In the genomic region with DNA sequence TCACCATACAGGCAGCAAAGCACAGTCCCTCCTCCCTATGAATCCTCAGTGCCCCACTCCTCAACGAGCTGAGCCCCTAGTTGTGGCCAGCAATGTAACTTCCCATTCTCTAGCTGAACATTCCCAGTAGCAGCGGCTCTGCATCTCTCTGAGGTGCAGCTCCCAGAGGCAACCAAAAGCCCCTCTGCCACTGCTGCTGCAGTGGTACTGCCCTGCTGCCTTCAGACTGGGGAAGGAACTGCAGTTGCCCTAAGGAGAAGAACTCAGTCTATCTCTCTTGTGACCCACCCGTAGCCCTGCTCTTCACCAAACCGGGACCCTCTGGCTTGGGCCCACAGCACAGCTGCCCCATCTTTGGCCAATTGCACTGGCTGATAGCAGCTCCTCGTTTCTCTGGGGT, we compare ENCODE assay signal across 30 cellular contexts. TPM values are rescaled to one million over a fixed set of nuclear protein-coding genes. Genes with fewer than 3 reads are reported as not detected.
"Had no signal": no experiment of that assay in that cellular context is flagged by ENCODE, and none has a peak within 500 bp of the region (broad histone marks: within the 10 kb centered on the region; RNA-seq: fewer than 3 reads in every experiment).

No MANE protein-coding gene starts in this region.

- H3K4me2 ChIP-seq: KMS-11, SK-N-SH had no signal

- H3K9me3 ChIP-seq: ascending aorta, body of pancreas, SJCRH30, SK-N-SH had no signal

- H3K4me1 ChIP-seq: ascending aorta, body of pancreas, SJCRH30 had no signal

- H3K4me3 ChIP-seq: ascending aorta, body of pancreas, SJCRH30 had no signal

- ATAC-seq: activated naive CD4-positive, alpha-beta T cell treated with anti-CD3 and anti-CD28 coated beads, Interleukin-2, amount 50 U/mL, for 72 hours; activated naive CD8-positive, alpha-beta T cell treated with anti-CD3 and anti-CD28 coated beads, Interleukin-2, amount 50 U/mL, for 24 hours; activated T-cell treated with anti-CD3 and anti-CD28 coated beads, Interleukin-2, amount 50 U/mL, for 4 hours; body of pancreas; Panc1; Right ventricle myocardium inferior had no signal

- DNase-seq: activated CD4-positive, alpha-beta T cell treated with anti-CD3 and anti-CD28 coated beads for 48 hours; activated CD4-positive, alpha-beta T cell treated with anti-CD3 and anti-CD28 coated beads, Interleukin-2, amount 50 U/mL, for 48 hours; activated CD4-positive, CD25-positive, alpha-beta regulatory T cell treated with anti-CD3 and anti-CD28 coated beads, Interleukin-2, amount 50 U/mL, for 72 hours; activated CD8-positive, alpha-beta memory T cell treated with anti-CD3 and anti-CD28 coated beads for 24 hours; activated effector memory CD4-positive, alpha-beta T cell treated with anti-CD3 and anti-CD28 coated beads, Interleukin-2, amount 50 U/mL, for 16 hours; activated naive CD4-positive, alpha-beta T cell treated with Interleukin-2 at 50 U/mL for 16 hours; activated naive CD8-positive, alpha-beta T cell treated with anti-CD3 and anti-CD28 coated beads, Interleukin-2, amount 50 U/mL, for 24 hours; activated T-cell treated with anti-CD3 and anti-CD28 coated beads, Interleukin-2, amount 50 U/mL, for 4 hours; amniotic stem cell; body of pancreas; MM.1S; NCI-H1105; NCI-H1436; NCI-H1694 treated with DMSO at 0.1 percent for 48 hours; NCI-H2029 treated with DMSO at 0.1 percent for 48 hours; NCI-H345; NCI-H510A treated with DMSO at 0.1 percent for 48 hours; NCI-H69; NK-92 treated with Interleukin-12 subunit alpha and Interleukin-12 subunit beta, amount 100 ng/mL, for 24 hours; OCI-M1; RPMI8226; SJCRH30; SK-N-SH; T-helper 1 cell had no signal

- FAIRE-seq: bronchial epithelial cell had no signal

- H3K4me3 Mint-ChIP-seq: activated naive CD8-positive, alpha-beta T cell treated with anti-CD3 and anti-CD28 coated beads, Interleukin-2, amount 50 U/mL, for 24 hours; activated T-cell treated with anti-CD3 and anti-CD28 coated beads, Interleukin-2, amount 50 U/mL, for 4 hours had no signal

- H3K27ac Mint-ChIP-seq: activated naive CD4-positive, alpha-beta T cell treated with anti-CD3 and anti-CD28 coated beads, Interleukin-2, amount 50 U/mL, for 72 hours; activated naive CD8-positive, alpha-beta T cell treated with anti-CD3 and anti-CD28 coated beads, Interleukin-2, amount 50 U/mL, for 24 hours had no signal

- H3K9ac ChIP-seq: KMS-11, SK-N-SH had no signal

- H3K27me3 ChIP-seq: ascending aorta, body of pancreas, SJCRH30 had no signal

- H3K36me3 ChIP-seq: ascending aorta, SJCRH30 had no signal

- H3K27ac ChIP-seq: ascending aorta, body of pancreas, KMS-11, SJCRH30 had no signal

RNA-seq across cellular contexts. Expression of a gene that starts 31.6 kb away (rescaled TPM):
- total RNA-seq: bronchial epithelial cell, SJCRH30 had no signal
- polyA plus RNA-seq: SK-N-SH had no signal
